24 cellular contexts compared by ENCODE assay signal in genomic region chr3:51705276-51706020, GRCh38. TPM values are rescaled to one million over a fixed set of nuclear protein-coding genes. Genes with fewer than 3 reads are reported as not detected.
A peak's percentile ranks its signal among the peaks of the same experiment; 100 is the strongest.
DNase-seq lines count a peak whose midpoint lies in the region; ATAC-seq and TF ChIP-seq lines count a peak whose summit lies in the region.
"Had no signal": no experiment of that assay in that cellular context is flagged by ENCODE, and none has a peak within 500 bp of the region (broad histone marks: within the 10 kb centered on the region; RNA-seq: fewer than 3 reads in every experiment).

No MANE protein-coding gene starts in this region.

- DNase-seq in activated naive CD4-positive, alpha-beta T cell treated with Interleukin-2 at 50 U/mL for 16 hours: no peak
- DNase-seq in RWPE2 (ENCODE audit: low spot score) (peak; percentile 18), glutamatergic neuron (peak; percentile 24), sciatic nerve (ENCODE audit: low spot score) (peak; percentile 33), germinal center (ENCODE audit: low spot score) (no peak), NCI-H2227 (lab: John Stamatoyannopoulos, UW; ENCODE audit: unreplicated experiment) (no peak), NCI-H2029 (lab: John Stamatoyannopoulos, UW) (no peak)
- DNase-seq: activated CD4-positive, alpha-beta T cell treated with anti-CD3 and anti-CD28 coated beads, Interleukin-2, amount 10 ng/mL, durations not matched to agents 7 days and 5 days; activated gamma-delta T cell treated with Interleukin-2 at 50 U/mL for 16 hours; activated T-cell treated with anti-CD3 and anti-CD28 coated beads, Interleukin-2, amount 50 U/mL, for 4 hours; amniotic stem cell; HFFc6; midbrain; naive thymus-derived CD4-positive, alpha-beta T cell; NCI-H1436; NCI-H510A; stimulated activated naive CD8-positive, alpha-beta T cell treated with anti-CD3 and anti-CD28 coated beads, Interleukin-15, Interleukin-2, amounts not matched to agents 100 U/mL and 50 U/mL, for 24 hours had no signal

- no peak for ATAC-seq in RWPE2 (ENCODE audit: low read depth)
- ATAC-seq in sciatic nerve: no peak
- ATAC-seq: activated T-cell treated with anti-CD3 and anti-CD28 coated beads, Interleukin-2, amount 50 U/mL, for 4 hours; gastroesophageal sphincter; naive thymus-derived CD4-positive, alpha-beta T cell; stimulated activated naive CD8-positive, alpha-beta T cell treated with anti-CD3 and anti-CD28 coated beads, Interleukin-15, Interleukin-2, amounts not matched to agents 100 U/mL and 50 U/mL, for 24 hours had no signal

- H3K9me3 Mint-ChIP-seq in activated naive CD4-positive, alpha-beta T cell treated with anti-CD3 and anti-CD28 coated beads, Interleukin-2, amount 50 U/mL, for 24 hours: no peaks in the 10 kb centered on the region
- peaks cover 17% of the 10 kb centered on the region for H3K9me3 Mint-ChIP-seq in glutamatergic neuron (ENCODE audit: unreplicated experiment)
- H3K9me3 Mint-ChIP-seq: activated CD4-positive, alpha-beta T cell treated with anti-CD3 and anti-CD28 coated beads, Interleukin-2, amount 10 ng/mL, durations not matched to agents 7 days and 5 days; activated T-cell treated with anti-CD3 and anti-CD28 coated beads, Interleukin-2, amount 50 U/mL, for 4 hours; CD8-positive, alpha-beta memory T cell; dendritic cell treated with granulocyte-macrophage colony-stimulating factor and Interleukin-4, amounts not matched to agents 40 ng/mL and 50 ng/mL, for 4 days; HFFc6; naive thymus-derived CD4-positive, alpha-beta T cell had no signal

- H3K36me3 ChIP-seq in RWPE2 (ENCODE audit: low read depth): peaks cover 5% of the 10 kb centered on the region; the same call in 1 of the 2 replicates
- H3K36me3 ChIP-seq: breast epithelium had no signal

- peaks cover 8% of the 10 kb centered on the region for H3K27me3 ChIP-seq in RWPE2 (ENCODE audit: insufficient read depth, poor library complexity, severe bottlenecking)
- H3K27me3 ChIP-seq: breast epithelium had no signal

- intact Hi-C loops in sciatic nerve (cut with DNase I): no loop called here

- no peaks in the 10 kb centered on the region for H3K4me1 ChIP-seq in RWPE2 (ENCODE audit: insufficient read depth, poor library complexity, severe bottlenecking)
- H3K4me1 ChIP-seq: breast epithelium had no signal

- H3K4me3 Mint-ChIP-seq in activated naive CD4-positive, alpha-beta T cell treated with anti-CD3 and anti-CD28 coated beads, Interleukin-2, amount 50 U/mL, for 24 hours: no peak overlapping the region
- H3K4me3 Mint-ChIP-seq in glutamatergic neuron (ENCODE audit: unreplicated experiment): peak overlapping the region; percentile 81
- H3K4me3 Mint-ChIP-seq: activated CD4-positive, alpha-beta T cell treated with anti-CD3 and anti-CD28 coated beads, Interleukin-2, amount 10 ng/mL, durations not matched to agents 7 days and 5 days; activated T-cell treated with anti-CD3 and anti-CD28 coated beads, Interleukin-2, amount 50 U/mL, for 4 hours; B cell; CD8-positive, alpha-beta memory T cell; dendritic cell treated with granulocyte-macrophage colony-stimulating factor and Interleukin-4, amounts not matched to agents 40 ng/mL and 50 ng/mL, for 4 days; HFFc6; naive thymus-derived CD4-positive, alpha-beta T cell had no signal

- H3K27ac ChIP-seq in RWPE2 (ENCODE audit: poor library complexity, severe bottlenecking): no peak overlapping the region
- H3K27ac ChIP-seq: breast epithelium, gastroesophageal sphincter, parathyroid adenoma had no signal

- H3K4me1 Mint-ChIP-seq in activated naive CD4-positive, alpha-beta T cell treated with anti-CD3 and anti-CD28 coated beads, Interleukin-2, amount 50 U/mL, for 24 hours: peaks cover 18% of the 10 kb centered on the region
- peaks cover 44% of the 10 kb centered on the region for H3K4me1 Mint-ChIP-seq in glutamatergic neuron (ENCODE audit: low read depth, unreplicated experiment)

- TF ChIP-seq CTCF in RWPE2 (IDR thresholded peaks at IDR 0.05; ENCODE audit: poor library complexity, severe bottlenecking) (no peak), glutamatergic neuron (IDR thresholded peaks at IDR 0.05; ENCODE audit: partially characterized antibody, unreplicated experiment) (no peak)

- peak overlapping the region; percentile 30 for H3K27ac Mint-ChIP-seq in activated naive CD4-positive, alpha-beta T cell treated with anti-CD3 and anti-CD28 coated beads, Interleukin-2, amount 50 U/mL, for 24 hours
- peak overlapping the region; percentile 85 for H3K27ac Mint-ChIP-seq in glutamatergic neuron (ENCODE audit: unreplicated experiment)
- H3K27ac Mint-ChIP-seq: B cell; dendritic cell treated with granulocyte-macrophage colony-stimulating factor and Interleukin-4, amounts not matched to agents 40 ng/mL and 50 ng/mL, for 4 days; HFFc6 had no signal

- H3K9me3 ChIP-seq in RWPE2 (ENCODE audit: severe bottlenecking): no peaks in the 10 kb centered on the region
- H3K9me3 ChIP-seq: breast epithelium, gastroesophageal sphincter had no signal

- H3K4me3 ChIP-seq in RWPE2 (ENCODE audit: severe bottlenecking): no peak overlapping the region
- H3K4me3 ChIP-seq: breast epithelium, gastroesophageal sphincter had no signal

- H3K36me3 Mint-ChIP-seq in activated naive CD4-positive, alpha-beta T cell treated with anti-CD3 and anti-CD28 coated beads, Interleukin-2, amount 50 U/mL, for 24 hours: no peaks in the 10 kb centered on the region
- H3K36me3 Mint-ChIP-seq in glutamatergic neuron (ENCODE audit: unreplicated experiment): no peaks in the 10 kb centered on the region

- no peaks in the 10 kb centered on the region for H3K27me3 Mint-ChIP-seq in activated naive CD4-positive, alpha-beta T cell treated with anti-CD3 and anti-CD28 coated beads, Interleukin-2, amount 50 U/mL, for 24 hours
- H3K27me3 Mint-ChIP-seq in glutamatergic neuron (ENCODE audit: unreplicated experiment): peaks cover 20% of the 10 kb centered on the region
- H3K27me3 Mint-ChIP-seq: B cell had no signal

RNA-seq across cellular contexts. Expression of gene GRM2, which starts 1.4 kb away (rescaled TPM):
- total RNA-seq in glutamatergic neuron (ENCODE audit: unreplicated experiment) (134 TPM), sciatic nerve (0.40 TPM)

RNA-seq across cellular contexts. Expression of gene TEX264, which starts 34.4 kb away (rescaled TPM):
- total RNA-seq in glutamatergic neuron (ENCODE audit: unreplicated experiment) (13.2 TPM), sciatic nerve (35.8 TPM)

Comparison
In these comparisons a context has a peak if more than half of its experiments do, and no peak if none do; other contexts are left out.
1. DNase-seq: peak in RWPE2 (single experiment), glutamatergic neuron (single experiment) and sciatic nerve (single experiment); none in activated naive CD4-positive, alpha-beta T cell treated with Interleukin-2 at 50 U/mL for 16 hours (single experiment), germinal center (single experiment), NCI-H2227 (single experiment) and NCI-H2029 (single experiment).
2. RNA of gene GRM2, which starts 1.4 kb away (total RNA-seq): 134 TPM in glutamatergic neuron (single experiment); 0.40 TPM in sciatic nerve (single experiment); every median in the first group is over 10 times any median in the second.